1 cellular context compared by ENCODE assay signal in genomic region chr9:37904647-37905505, GRCh38.
TF ChIP-seq lines count a peak whose summit lies in the region.

No MANE protein-coding gene starts in this region.

TF ChIP-seq in GM12878, 131 proteins besides CTCF, POLR2A, EP300 and RAD21:
- TF ChIP-seq MLLT1 (IDR thresholded peaks at IDR 0.05) (no peak), NFIC (IDR thresholded peaks at IDR 0.05; ENCODE audit: low read depth, low read length) (0 out of 2 replicates have a peak, but pooled peaks have one; percentile 23)
